In the genomic region with DNA sequence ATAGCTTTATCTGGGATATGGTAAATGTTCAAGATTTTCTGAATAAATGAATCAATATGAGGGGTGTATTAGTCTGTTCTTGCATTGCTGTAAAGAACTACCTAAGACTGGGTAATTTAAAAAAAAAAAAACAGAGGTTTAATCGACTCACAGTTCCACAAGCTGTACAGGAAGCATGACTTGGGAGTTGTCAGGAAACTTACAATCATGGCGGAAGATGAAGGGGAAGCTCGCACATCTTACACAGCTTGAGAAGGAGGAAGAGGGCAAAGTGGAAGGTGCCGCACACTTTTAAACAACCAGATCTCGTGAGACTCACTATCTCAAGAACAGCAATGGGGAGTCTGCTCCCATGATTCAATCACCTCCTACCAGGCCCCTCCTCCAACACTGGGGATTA, we compare ENCODE assay signal across 1 cellular context.
TF ChIP-seq lines count a peak whose summit lies in the region.

No MANE protein-coding gene starts in this region.

TF ChIP-seq in IMR-90, 13 proteins besides CTCF, POLR2A, EP300 and RAD21:
- TF ChIP-seq NFE2L2 (IDR thresholded peaks at IDR 0.05; ENCODE audit: low read depth, low read length) (no peak), RFX5 (IDR thresholded peaks at IDR 0.05; ENCODE audit: low read depth, low read length) (no peak), MAFK (IDR thresholded peaks at IDR 0.05; ENCODE audit: low read depth, low read length) (no peak), CHD1 (IDR thresholded peaks at IDR 0.05; ENCODE audit: low read depth, low read length) (no peak), RCOR1 (IDR thresholded peaks at IDR 0.05; ENCODE audit: insufficient replicate concordance, low read length) (no peak)
- TF ChIP-seq, protein P1, sequence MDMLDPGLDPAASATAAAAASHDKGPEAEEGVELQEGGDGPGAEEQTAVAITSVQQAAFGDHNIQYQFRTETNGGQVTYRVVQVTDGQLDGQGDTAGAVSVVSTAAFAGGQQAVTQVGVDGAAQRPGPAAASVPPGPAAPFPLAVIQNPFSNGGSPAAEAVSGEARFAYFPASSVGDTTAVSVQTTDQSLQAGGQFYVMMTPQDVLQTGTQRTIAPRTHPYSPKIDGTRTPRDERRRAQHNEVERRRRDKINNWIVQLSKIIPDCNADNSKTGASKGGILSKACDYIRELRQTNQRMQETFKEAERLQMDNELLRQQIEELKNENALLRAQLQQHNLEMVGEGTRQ (IDR thresholded peaks at IDR 0.05; ENCODE audit: low read depth, low read length): no peak
- TF ChIP-seq, protein P2, sequence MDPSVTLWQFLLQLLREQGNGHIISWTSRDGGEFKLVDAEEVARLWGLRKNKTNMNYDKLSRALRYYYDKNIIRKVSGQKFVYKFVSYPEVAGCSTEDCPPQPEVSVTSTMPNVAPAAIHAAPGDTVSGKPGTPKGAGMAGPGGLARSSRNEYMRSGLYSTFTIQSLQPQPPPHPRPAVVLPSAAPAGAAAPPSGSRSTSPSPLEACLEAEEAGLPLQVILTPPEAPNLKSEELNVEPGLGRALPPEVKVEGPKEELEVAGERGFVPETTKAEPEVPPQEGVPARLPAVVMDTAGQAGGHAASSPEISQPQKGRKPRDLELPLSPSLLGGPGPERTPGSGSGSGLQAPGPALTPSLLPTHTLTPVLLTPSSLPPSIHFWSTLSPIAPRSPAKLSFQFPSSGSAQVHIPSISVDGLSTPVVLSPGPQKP (IDR thresholded peaks at IDR 0.05; ENCODE audit: borderline replicate concordance, low read depth, low read length): no peak
